Comparison of ENCODE assay signal across 13 cellular contexts in the genomic region with DNA sequence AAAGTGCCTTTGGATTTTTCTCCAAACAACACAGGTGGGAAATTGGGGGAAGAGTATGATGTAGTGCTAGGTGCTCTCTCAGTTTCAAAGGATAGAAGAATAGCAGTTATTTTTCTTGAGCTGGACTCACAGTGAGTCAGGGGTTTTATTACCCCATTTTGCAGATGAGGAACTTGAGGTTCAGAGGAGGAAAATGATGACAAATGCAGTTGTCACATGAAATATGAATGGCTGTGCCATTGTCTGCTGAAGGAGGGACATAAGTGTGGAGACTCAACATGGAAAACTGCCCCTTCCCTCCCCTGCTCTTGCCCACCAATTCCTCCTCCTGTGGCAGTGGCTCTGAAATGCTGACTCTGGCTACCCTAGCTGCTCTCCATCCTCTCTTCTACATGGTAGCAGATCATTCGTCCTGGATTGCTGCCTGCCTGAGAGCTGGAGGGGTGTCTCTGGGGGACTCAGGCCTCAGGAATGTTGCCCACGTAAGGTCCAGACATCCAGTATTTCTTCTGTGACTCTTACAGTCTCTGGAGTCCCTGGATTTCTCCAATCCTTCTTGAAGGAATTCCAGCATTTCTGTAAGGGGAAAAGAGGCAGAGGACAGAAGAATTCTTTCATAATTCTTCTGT. TPM values are rescaled to one million over a fixed set of nuclear protein-coding genes. Genes with fewer than 3 reads are reported as not detected.
DNase-seq lines count a peak whose midpoint lies in the region; ATAC-seq and TF ChIP-seq lines count a peak whose summit lies in the region.
"Had no signal": no experiment of that assay in that cellular context is flagged by ENCODE, and none has a peak within 500 bp of the region (broad histone marks: within the 10 kb centered on the region; RNA-seq: fewer than 3 reads in every experiment).

No MANE protein-coding gene starts in this region.

- H3K9me3 ChIP-seq in RWPE2 (ENCODE audit: severe bottlenecking), result no peaks in the 10 kb centered on the region

- H3K4me1 ChIP-seq in RWPE2 (ENCODE audit: insufficient read depth, poor library complexity, severe bottlenecking), result peaks cover 3% of the 10 kb centered on the region

- H3K4me3 ChIP-seq in RWPE2 (ENCODE audit: severe bottlenecking), result no peak overlapping the region
- H3K4me3 ChIP-seq: hepatocyte had no signal

- intact Hi-C loops in Right ventricle myocardium inferior (cut with DNase I) (no loop called here), Right ventricle myocardium superior (cut with DNase I) (no loop called here)

- ATAC-seq in Right ventricle myocardium inferior (peak; percentile 13), Right ventricle myocardium superior (ENCODE audit: poor library complexity) (no peak), RWPE2 (ENCODE audit: low read depth) (peak; percentile 77), GM19023 (IDR thresholded peaks at IDR 0.05; ENCODE audit: unreplicated experiment) (no peak), GM18867 (IDR thresholded peaks at IDR 0.05; ENCODE audit: unreplicated experiment) (no peak)
- ATAC-seq: activated T-helper 17 cell treated with anti-CD3 and anti-CD28 coated beads, Interleukin-2, amount 50 U/mL, for 72 hours had no signal

- DNase-seq in Right ventricle myocardium inferior (ENCODE audit: missing footprints) (no peak), Right ventricle myocardium superior (no peak), RWPE2 (ENCODE audit: low spot score) (no peak), fibroblast of peridontal ligament (ENCODE audit: extremely low read depth) (peak; percentile 85), stromal cell of bone marrow (ENCODE audit: low read depth) (peak; percentile 85), hippocampal formation (lab: John Stamatoyannopoulos, UW) (no peak)
- DNase-seq: activated CD4-positive, alpha-beta T cell treated with anti-CD3 and anti-CD28 coated beads, Interleukin-2, amount 10 ng/mL, durations not matched to agents 24 days and 14 days; mammary epithelial cell; stimulated activated CD4-positive, alpha-beta T cell treated with anti-CD3 and anti-CD28 coated beads, Interleukin-12 subunit alpha, Interleukin-12 subunit beta, amount 100 ng/mL, for 4 hours had no signal

- H3K27ac ChIP-seq in RWPE2 (ENCODE audit: poor library complexity, severe bottlenecking), result no peak overlapping the region

- no peaks in the 10 kb centered on the region for H3K36me3 ChIP-seq in RWPE2 (ENCODE audit: low read depth)

- no peaks in the 10 kb centered on the region for H3K27me3 ChIP-seq in RWPE2 (ENCODE audit: insufficient read depth, poor library complexity, severe bottlenecking)
- H3K27me3 ChIP-seq: hepatocyte had no signal

- no peak for TF ChIP-seq CTCF in RWPE2 (IDR thresholded peaks at IDR 0.05; ENCODE audit: poor library complexity, severe bottlenecking)

RNA-seq across cellular contexts. Expression of a gene that starts 37.6 kb away (rescaled TPM):
- total RNA-seq in Right ventricle myocardium inferior (21.5 TPM), Right ventricle myocardium superior (14.8 TPM)

Comparison
In these comparisons a context has a peak if more than half of its experiments do, and no peak if none do; other contexts are left out.
1. ATAC-seq: peak in Right ventricle myocardium inferior (single experiment) and RWPE2 (single experiment); none in Right ventricle myocardium superior (single experiment), GM19023 (single experiment) and GM18867 (single experiment).
2. DNase-seq: peak in fibroblast of peridontal ligament (single experiment) and stromal cell of bone marrow (single experiment); none in Right ventricle myocardium inferior (single experiment), Right ventricle myocardium superior (single experiment), RWPE2 (single experiment) and hippocampal formation (0 of 2).